ENCODE assay signal across 8 cellular contexts in the genomic region with DNA sequence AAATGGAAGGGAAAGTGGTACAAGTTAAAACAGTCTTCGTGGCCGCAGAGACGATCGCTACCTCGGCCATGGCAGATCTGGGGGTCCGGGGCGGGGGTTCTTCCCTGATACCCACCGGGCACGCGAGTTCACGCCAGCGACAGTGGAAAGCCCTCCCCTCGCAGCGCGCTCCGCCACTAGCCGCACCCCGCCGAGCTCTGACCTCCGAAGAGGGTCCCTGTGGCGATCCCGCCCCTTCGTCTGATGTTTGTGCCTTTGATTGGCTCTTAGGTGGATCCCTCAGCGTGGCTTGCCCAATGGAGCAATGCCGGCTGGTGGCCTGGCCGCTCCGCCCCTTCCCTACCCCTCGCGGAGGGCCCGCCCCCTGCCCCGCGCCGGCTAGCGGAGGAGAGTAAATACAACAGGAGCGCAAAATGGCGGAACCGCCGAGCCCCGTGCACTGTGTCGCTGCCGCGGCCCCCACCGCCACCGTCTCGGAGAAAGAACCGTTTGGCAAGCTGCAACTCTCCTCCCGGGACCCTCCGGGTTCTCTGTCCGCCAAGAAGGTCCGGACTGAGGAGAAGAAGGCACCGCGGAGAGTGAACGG. TPM values are rescaled to one million over a fixed set of nuclear protein-coding genes. Genes with fewer than 3 reads are reported as not detected.
DNase-seq lines count a peak whose midpoint lies in the region; ATAC-seq and TF ChIP-seq lines count a peak whose summit lies in the region.

A gene (plus strand): TSS at position 403 of the 586 bp plus-strand sequence. CDS start 11 bp downstream, at position 414.

- H3K9me3 ChIP-seq in OCI-LY3 (ENCODE audit: insufficient read depth, low read length) (no peaks in the 10 kb centered on the region), mononuclear cell (ENCODE audit: low read depth, low read length) (no peaks in the 10 kb centered on the region)

- peak; percentile 95 for ATAC-seq in GM21515 (IDR thresholded peaks at IDR 0.05; ENCODE audit: unreplicated experiment)

- H3K4me2 ChIP-seq in OCI-LY3 (ENCODE audit: low read length) = peak within 1 kb of the TSS; percentile 89

- peaks cover 51% of the 10 kb centered on the region for H3K79me2 ChIP-seq in OCI-LY3 (ENCODE audit: low read length)

- no peak for TF ChIP-seq CTCF in OCI-LY3 (IDR thresholded peaks at IDR 0.05; ENCODE audit: low read depth, low read length)

- peak within 1 kb of the TSS; percentile 67 for H3K27ac ChIP-seq in OCI-LY3 (ENCODE audit: low read length)

- peaks cover 4% of the 10 kb centered on the region for H3K36me3 ChIP-seq in OCI-LY3 (replicated peaks; ENCODE audit: low read depth, low read length)

- peaks cover 18% of the 10 kb centered on the region for H3K4me1 ChIP-seq in OCI-LY3 (ENCODE audit: low read length)
- H3K4me1 ChIP-seq in mononuclear cell (ENCODE audit: insufficient read depth, low read length) = peaks cover 44% of the 10 kb centered on the region

- H3K4me3 ChIP-seq in OCI-LY3 (ENCODE audit: low read length) (peak within 1 kb of the TSS; percentile 92), mononuclear cell (ENCODE audit: low read length) (peak within 1 kb of the TSS; percentile 100)

- peak within 1 kb of the TSS; percentile 87 for H3K9ac ChIP-seq in OCI-LY3 (ENCODE audit: low read length)

- H3K27me3 ChIP-seq in OCI-LY3 (ENCODE audit: low read depth, low read length) (no peaks in the 10 kb centered on the region), mononuclear cell (ENCODE audit: insufficient read depth, low read length) (no peaks in the 10 kb centered on the region)

- DNase-seq in DMS 273 treated with DMSO at 0.1 percent for 48 hours (lab: John Stamatoyannopoulos, UW) (peak; percentile 98), HuH-7 (ENCODE audit: low spot score) (peak; percentile 81), activated T-cell treated with anti-CD3 and anti-CD28 coated beads for 1 hour (ENCODE audit: low read depth) (peak; percentile 97), epidermal melanocyte (ENCODE audit: insufficient read length, low spot score) (peak; percentile 70)
- peak; percentile 92 to 96 for DNase-seq in stimulated activated CD8-positive, alpha-beta memory T cell treated with anti-CD3 and anti-CD28 coated beads, Interleukin-4, amount 100 ng/mL, for 1 hour (ENCODE audit: low read depth in 2 of 2, low spot score in 1 of 2)

- peak within 1 kb of the TSS; percentile 95 for H2AFZ ChIP-seq in OCI-LY3 (ENCODE audit: low read depth, low read length)

- peaks cover 33% of the 10 kb centered on the region for H4K20me1 ChIP-seq in OCI-LY3 (ENCODE audit: insufficient read depth, low read length)

RNA-seq across cellular contexts. Expression of the gene that starts here (rescaled TPM):
- 14.3 TPM for total RNA-seq in mononuclear cell

Comparison
In these comparisons a context has a peak if more than half of its experiments do, and no peak if none do; other contexts are left out.
1. Peak in every context shown above with its lines: DNase-seq, ATAC-seq, H3K4me3 ChIP-seq and H3K27ac ChIP-seq.